ENCODE assay signal across 14 cellular contexts in genomic region chrX:115324194-115324593, GRCh38. TPM values are rescaled to one million over a fixed set of nuclear protein-coding genes. Genes with fewer than 3 reads are reported as not detected.
DNase-seq lines count a peak whose midpoint lies in the region; ATAC-seq and TF ChIP-seq lines count a peak whose summit lies in the region.
"Had no signal": no experiment of that assay in that cellular context is flagged by ENCODE, and none has a peak within 500 bp of the region (broad histone marks: within the 10 kb centered on the region; RNA-seq: fewer than 3 reads in every experiment).

No MANE protein-coding gene starts in this region.

- H4K20me1 ChIP-seq in neural progenitor cell (ENCODE audit: low read depth), result no peaks in the 10 kb centered on the region

- H3K9me3 Mint-ChIP-seq in neural progenitor cell, result peaks cover 8% of the 10 kb centered on the region

- H2AFZ ChIP-seq in neural progenitor cell (replicated peaks), result peak overlapping the region; percentile 36

- H3K27ac ChIP-seq in RWPE2 (ENCODE audit: poor library complexity, severe bottlenecking), result no peak overlapping the region
- no peak overlapping the region for H3K27ac ChIP-seq in neural progenitor cell
- H3K27ac ChIP-seq: C4-2B had no signal

- H3K4me1 ChIP-seq in RWPE2 (ENCODE audit: insufficient read depth, poor library complexity, severe bottlenecking), result no peaks in the 10 kb centered on the region
- H3K4me1 ChIP-seq in neural progenitor cell, result peaks cover 13% of the 10 kb centered on the region

- peak; percentile 29; the same call in 1 of the 3 replicates for ATAC-seq in RWPE2 (ENCODE audit: low read depth)
- no peak for ATAC-seq in GM18858 (IDR thresholded peaks at IDR 0.05; ENCODE audit: unreplicated experiment)
- ATAC-seq in HG03108 (IDR thresholded peaks at IDR 0.05; ENCODE audit: unreplicated experiment), result no peak
- ATAC-seq: left colon had no signal

- DNase-seq in GM03348 (ENCODE audit: low spot score) (peak; percentile 7), RWPE2 (ENCODE audit: low spot score) (no peak), fibroblast of mammary gland (ENCODE audit: low read depth) (peak; percentile 32), neural progenitor cell (ENCODE audit: low spot score) (no peak), cerebellar cortex (ENCODE audit: low spot score) (no peak), globus pallidus (ENCODE audit: low spot score) (no peak)
- DNase-seq: effector memory CD4-positive, alpha-beta T cell; nephron progenitor cell; T-helper 1 cell had no signal

- H3K4me2 ChIP-seq in neural progenitor cell, result no peak overlapping the region

- H3F3A ChIP-seq in neural progenitor cell (ENCODE audit: low read depth), result no peaks in the 10 kb centered on the region

- no peak overlapping the region for H3K9ac ChIP-seq in neural progenitor cell

- H3K27ac Mint-ChIP-seq in neural progenitor cell, result no peak overlapping the region

- H3K36me3 Mint-ChIP-seq in neural progenitor cell, result no peaks in the 10 kb centered on the region

- H3K4me3 Mint-ChIP-seq in neural progenitor cell, result no peak overlapping the region
- H3K4me3 Mint-ChIP-seq: nephron progenitor cell had no signal

- TF ChIP-seq CTCF in RWPE2 (IDR thresholded peaks at IDR 0.05; ENCODE audit: poor library complexity, severe bottlenecking) (no peak), fibroblast of mammary gland (conservative IDR thresholded peaks at IDR 0.05; ENCODE audit: control insufficient read depth, insufficient read depth, low read depth, low read length) (no peak), neural progenitor cell (IDR thresholded peaks at IDR 0.05) (no peak)

- H3K9me3 ChIP-seq in RWPE2 (ENCODE audit: severe bottlenecking) (no peaks in the 10 kb centered on the region), neural progenitor cell (ENCODE audit: low read depth) (no peaks in the 10 kb centered on the region)
- H3K9me3 ChIP-seq: HAP-1 had no signal

- no peaks in the 10 kb centered on the region for H3K4me1 Mint-ChIP-seq in neural progenitor cell
- H3K4me1 Mint-ChIP-seq: nephron progenitor cell had no signal

- H3K36me3 ChIP-seq in RWPE2 (ENCODE audit: low read depth), result no peaks in the 10 kb centered on the region
- H3K36me3 ChIP-seq in neural progenitor cell, result no peaks in the 10 kb centered on the region
- H3K36me3 ChIP-seq: HAP-1 had no signal

- H3K27me3 Mint-ChIP-seq in neural progenitor cell (ENCODE audit: insufficient read depth, low read depth), result peaks cover 2% of the 10 kb centered on the region

- H3K4me3 ChIP-seq in RWPE2 (ENCODE audit: severe bottlenecking) (no peak overlapping the region), fibroblast of mammary gland (ENCODE audit: control insufficient read depth, low read depth, low read length) (no peak overlapping the region), neural progenitor cell (no peak overlapping the region)
- H3K4me3 ChIP-seq: HAP-1 had no signal

- H3K79me2 ChIP-seq in neural progenitor cell (ENCODE audit: low read depth), result no peaks in the 10 kb centered on the region

- H3K27me3 ChIP-seq in RWPE2 (ENCODE audit: insufficient read depth, poor library complexity, severe bottlenecking) (no peaks in the 10 kb centered on the region), neural progenitor cell (no peaks in the 10 kb centered on the region)

RNA-seq across cellular contexts. Expression of gene LUZP4, which starts 34.7 kb away (rescaled TPM):
- not detected in 2 replicates for total RNA-seq in neural progenitor cell (ENCODE audit: low replicate concordance)
- total RNA-seq: left colon had no signal

Comparison
In these comparisons a context has a peak if more than half of its experiments do, and no peak if none do; other contexts are left out.
1. DNase-seq: peak in GM03348 (single experiment) and fibroblast of mammary gland (single experiment); none in RWPE2 (single experiment), neural progenitor cell (single experiment), cerebellar cortex (single experiment) and globus pallidus (single experiment).